Comparison of ENCODE assay signal across 11 cellular contexts in the genomic region with DNA sequence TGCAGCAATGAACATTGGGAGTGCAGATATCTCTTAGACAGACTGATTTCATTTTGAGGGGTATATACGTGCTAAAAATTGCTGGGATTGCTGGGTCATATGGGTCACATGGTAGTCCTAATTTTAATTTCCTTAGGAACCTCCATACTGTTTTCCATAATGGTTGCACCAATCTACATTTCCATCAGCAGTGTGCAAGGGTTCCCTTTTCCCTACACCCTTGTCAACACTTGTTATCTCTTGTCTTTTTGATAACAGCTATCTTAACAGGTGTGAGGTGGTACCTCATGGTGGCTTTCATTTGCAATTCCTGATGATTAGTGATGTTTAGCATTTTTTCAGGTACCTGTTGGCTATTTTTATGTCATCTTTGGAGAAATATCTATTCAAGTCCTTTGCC. TPM values are rescaled to one million over a fixed set of nuclear protein-coding genes. Genes with fewer than 3 reads are reported as not detected.
"Had no signal": no experiment of that assay in that cellular context is flagged by ENCODE, and none has a peak within 500 bp of the region (broad histone marks: within the 10 kb centered on the region; RNA-seq: fewer than 3 reads in every experiment).

No MANE protein-coding gene starts in this region.

- H3K27ac Mint-ChIP-seq: HFFc6 had no signal

- H3K9me3 ChIP-seq: HAP-1 had no signal

- H3K9me3 Mint-ChIP-seq: HFFc6 had no signal

- H3K9ac ChIP-seq: GM23248 had no signal

- ATAC-seq: HCT116, K562 had no signal

- H3K27ac ChIP-seq: GM23248, HL-60 had no signal

- H3K4me3 Mint-ChIP-seq: HFFc6 had no signal

- FAIRE-seq: K562 had no signal

- H3K4me3 ChIP-seq: GM23248, HAP-1, K562 had no signal

- H2AFZ ChIP-seq: GM23248 had no signal

- DNase-seq: GM23248, GOT3, H7, HFFc6, IMR-90, KG1 had no signal

RNA-seq across cellular contexts. Expression of a gene that starts 57.0 kb away (rescaled TPM):
- total RNA-seq: GM23248, HFFc6, HT1080, IMR-90 had no signal
- polyA plus RNA-seq: GM23248, IMR-90, K562 had no signal
